In genomic region chr3:112979244-112979832, GRCh38 we compare ENCODE assay signal across 8 cellular contexts. TPM values are rescaled to one million over a fixed set of nuclear protein-coding genes. Genes with fewer than 3 reads are reported as not detected.
DNase-seq lines count a peak whose midpoint lies in the region; ATAC-seq and TF ChIP-seq lines count a peak whose summit lies in the region.

No MANE protein-coding gene starts in this region.

- POLR2A ChIA-PET in BJ (lab: Charles Lee) = no interaction called here
- POLR2A ChIA-PET in Panc1 (lab: Charles Lee) = no interaction called here

- H3K36me3 ChIP-seq in BJ (ENCODE audit: control insufficient read depth, insufficient read depth, low read length) = no peaks in the 10 kb centered on the region
- H3K36me3 ChIP-seq in Panc1 (ENCODE audit: control insufficient read depth, insufficient read depth, low read length) = no peaks in the 10 kb centered on the region
- no peaks in the 10 kb centered on the region for H3K36me3 ChIP-seq in esophagus muscularis mucosa

- TF ChIP-seq CTCF in BJ (IDR thresholded peaks at IDR 0.05; ENCODE audit: insufficient read depth, low read depth, low read length) (peak; percentile 60), GM20000 (IDR thresholded peaks at IDR 0.05; ENCODE audit: extremely low read depth, missing control alignments) (peak; percentile 19), Panc1 (IDR thresholded peaks at IDR 0.05) (peak; percentile 74), esophagus muscularis mucosa (IDR thresholded peaks at IDR 0.05) (peak; percentile 71 to 75 (median 73))

- no peaks in the 10 kb centered on the region for H3K27me3 ChIP-seq in BJ (ENCODE audit: control insufficient read depth, insufficient read depth, low read length)
- peaks cover 15% of the 10 kb centered on the region; the same call in 1 of the 2 replicates for H3K27me3 ChIP-seq in Panc1 (ENCODE audit: control insufficient read depth, insufficient read depth, low read length)
- H3K27me3 ChIP-seq in esophagus muscularis mucosa = no peaks in the 10 kb centered on the region

- ATAC-seq in Panc1 = no peak
- no peak for ATAC-seq in HG03565 (IDR thresholded peaks at IDR 0.05; ENCODE audit: unreplicated experiment)

- no peak overlapping the region for H3K4me3 ChIP-seq in BJ (ENCODE audit: low read depth, low read length)
- no peak overlapping the region for H3K4me3 ChIP-seq in Panc1 (ENCODE audit: low read depth in 2 of 2, low read length in 2 of 2)
- H3K4me3 ChIP-seq in esophagus muscularis mucosa = no peak overlapping the region

- WGBS in esophagus muscularis mucosa = 68% methylated on average over 1 of the region's 1 CpG

- TF ChIP-seq POLR2A in esophagus muscularis mucosa (IDR thresholded peaks at IDR 0.05; ENCODE audit: low read depth) = no peak

- in situ Hi-C loops in Panc1 (cut with HindIII; ENCODE audit: low pct_unique_long_range_greater_than_20kb, low sequenced_read_pairs) = loop anchor here (25.0 kb wide), 1 partner anchor 342 kb away; the partner anchor contains the start of gene CCDC80

- intact Hi-C loops in Panc1 (cut with micrococcal nuclease; ENCODE audit: unreplicated experiment) = loop anchor here (1.0 to 2.0 kb wide), 2 partner anchors 245 to 336 kb away; no protein-coding TSS in a partner anchor
- intact Hi-C loops in esophagus muscularis mucosa (cut with DNase I) = loop anchor here (2.0 kb wide), 1 partner anchor 245 kb away; no protein-coding TSS in a partner anchor
- intact Hi-C loops in posterior cingulate gyrus (cut with DNase I) = loop anchor here (10.0 kb wide), 1 partner anchor 245 kb away; no protein-coding TSS in a partner anchor

- CTCF ChIA-PET in BJ (lab: Yijun Ruan, JAX) = interaction anchor here (0.6 to 3.1 kb wide), 23 partner anchors 9 to 397 kb away, joined by 3 to 35 read pairs (median 5); partner anchors contain the start of genes CCDC80 and GTPBP8
- CTCF ChIA-PET in Panc1 (lab: Charles Lee) = interaction anchor here (1.5 to 1.6 kb wide), 2 partner anchors 245 to 337 kb away, joined by 8 read pairs; no protein-coding TSS in a partner anchor

- BruUV-seq in Panc1 (replicated peaks; lab: Mats Ljungman, UMichigan) = no TSS peak

- H3K9me3 ChIP-seq in Panc1 (ENCODE audit: control insufficient read depth, insufficient read depth, low read depth, low read length) = no peaks in the 10 kb centered on the region
- H3K9me3 ChIP-seq in esophagus muscularis mucosa = no peaks in the 10 kb centered on the region

- TF ChIP-seq EP300 in esophagus muscularis mucosa (IDR thresholded peaks at IDR 0.05) = no peak

- H3K27ac ChIP-seq in Panc1 (ENCODE audit: low read length) = no peak overlapping the region
- no peak overlapping the region for H3K27ac ChIP-seq in esophagus muscularis mucosa (replicated peaks in 1 of 4)

- H3K4me1 ChIP-seq in Panc1 (ENCODE audit: control insufficient read depth, insufficient read depth, low read length) (no peaks in the 10 kb centered on the region), esophagus muscularis mucosa (peaks cover 0 to under 1% (median 0%) of the 10 kb centered on the region in 4 donors)

- no peak for DNase-seq in BJ (ENCODE audit: low read depth)
- peak; percentile 17 for DNase-seq in GM20000 (ENCODE audit: low spot score)
- DNase-seq in Panc1 (ENCODE audit: low read depth, low spot score) = no peak
- no peak for DNase-seq in esophagus muscularis mucosa (ENCODE audit: extremely low spot score)
- peak; percentile 35 for DNase-seq in pons (ENCODE audit: low spot score)
- no peak for DNase-seq in posterior cingulate gyrus
- DNase-seq in NCI-H446 treated with DMSO at 0.1 percent for 48 hours (lab: John Stamatoyannopoulos, UW) = no peak

RNA-seq across cellular contexts. Expression of gene CD200R1, which starts 4.4 kb away (rescaled TPM):
- not detected in 2 replicates for polyA plus RNA-seq in BJ (2011; rRNA removed)
- not detected in 2 replicates for polyA minus RNA-seq in BJ (2011; rRNA and poly(A)+ RNA removed)
- total RNA-seq in Panc1 (2021; ENCODE audit: unreplicated experiment) (0.05 TPM), esophagus muscularis mucosa (1 to 10 TPM; 1.6 to 3.3 (median 1.7) TPM)
- polyA plus RNA-seq in Panc1 (2012; ENCODE audit: insufficient read length) = not detected

RNA-seq across cellular contexts. Expression of gene GTPBP8, which starts 11.4 kb away (rescaled TPM):
- polyA plus RNA-seq in BJ (2011; rRNA removed) = 16.7 and 18.3 TPM in 2 replicates
- polyA minus RNA-seq in BJ (2011; rRNA and poly(A)+ RNA removed) = 19.9 and 25.1 TPM in 2 replicates
- total RNA-seq in Panc1 (2021; ENCODE audit: unreplicated experiment) (16.3 TPM), esophagus muscularis mucosa (10 to 100 TPM; 21.6 to 30.8 (median 24.8) TPM)
- 14.5 TPM for polyA plus RNA-seq in Panc1 (2012; ENCODE audit: insufficient read length)

Comparison
In these comparisons a context has a peak if more than half of its experiments do, and no peak if none do; other contexts are left out.
1. DNase-seq: peak in GM20000 (single experiment) and pons (single experiment); none in BJ (single experiment), Panc1 (single experiment), esophagus muscularis mucosa (single experiment), posterior cingulate gyrus (0 of 10) and NCI-H446 treated with DMSO at 0.1 percent for 48 hours (single experiment).
2. CTCF ChIP-seq: peak in every context shown above with its lines; median percentile 74 in Panc1; 73 in esophagus muscularis mucosa; 60 in BJ; 19 in GM20000.